Comparison of ENCODE assay signal across 16 cellular contexts in genomic region chr3:19596408-19596807, GRCh38.
DNase-seq lines count a peak whose midpoint lies in the region; ATAC-seq lines count a peak whose summit lies in the region.
"Had no signal": no experiment of that assay in that cellular context is flagged by ENCODE, and none has a peak within 500 bp of the region (broad histone marks: within the 10 kb centered on the region; RNA-seq: fewer than 3 reads in every experiment).

No MANE protein-coding gene starts in this region.

- ATAC-seq in GM18498 (IDR thresholded peaks at IDR 0.05; ENCODE audit: unreplicated experiment) (peak; percentile 79), GM19438 (IDR thresholded peaks at IDR 0.05; ENCODE audit: low read depth, unreplicated experiment) (peak; percentile 72), HG02870 (IDR thresholded peaks at IDR 0.05; ENCODE audit: unreplicated experiment) (peak; percentile 41), HG03442 (IDR thresholded peaks at IDR 0.05; ENCODE audit: unreplicated experiment) (peak; percentile 51), HG03196 (IDR thresholded peaks at IDR 0.05; ENCODE audit: unreplicated experiment) (no peak), GM21526 (IDR thresholded peaks at IDR 0.05; ENCODE audit: low FRiP score, unreplicated experiment) (no peak)
- no peak for ATAC-seq in activated T-cell treated with anti-CD3 and anti-CD28 coated beads, Interleukin-2, amount 50 U/mL, for 4 hours
- no peak for ATAC-seq in activated CD4-positive, alpha-beta T cell treated with anti-CD3 and anti-CD28 coated beads for 36 hours
- ATAC-seq: CD8-positive, alpha-beta T cell; left colon had no signal

- H3K9me3 Mint-ChIP-seq in activated T-cell treated with anti-CD3 and anti-CD28 coated beads, Interleukin-2, amount 50 U/mL, for 4 hours, result no peaks in the 10 kb centered on the region
- peaks cover 5% of the 10 kb centered on the region for H3K9me3 Mint-ChIP-seq in activated CD4-positive, alpha-beta T cell treated with anti-CD3 and anti-CD28 coated beads for 36 hours (ENCODE audit: low read depth)

- intact Hi-C loops in activated CD4-positive, alpha-beta T cell treated with anti-CD3 and anti-CD28 coated beads for 36 hours (cut with DNase I, micrococcal nuclease), result no loop called here

- no peaks in the 10 kb centered on the region for H3K4me1 Mint-ChIP-seq in activated T-cell treated with anti-CD3 and anti-CD28 coated beads, Interleukin-2, amount 50 U/mL, for 4 hours (ENCODE audit: low read depth)
- H3K4me1 Mint-ChIP-seq in activated CD4-positive, alpha-beta T cell treated with anti-CD3 and anti-CD28 coated beads for 36 hours, result no peaks in the 10 kb centered on the region

- H3K4me3 Mint-ChIP-seq in activated T-cell treated with anti-CD3 and anti-CD28 coated beads, Interleukin-2, amount 50 U/mL, for 4 hours, result no peak overlapping the region
- H3K4me3 Mint-ChIP-seq in activated CD4-positive, alpha-beta T cell treated with anti-CD3 and anti-CD28 coated beads for 36 hours, result no peak overlapping the region
- H3K4me3 Mint-ChIP-seq: CD8-positive, alpha-beta T cell had no signal

- POLR2A ChIA-PET in activated CD4-positive, alpha-beta T cell treated with anti-CD3 and anti-CD28 coated beads for 36 hours (lab: Charles Lee), result no interaction called here

- H3K27ac Mint-ChIP-seq in activated CD4-positive, alpha-beta T cell treated with anti-CD3 and anti-CD28 coated beads for 36 hours, result no peak overlapping the region
- H3K27ac Mint-ChIP-seq: CD8-positive, alpha-beta T cell had no signal

- H3K36me3 Mint-ChIP-seq in activated T-cell treated with anti-CD3 and anti-CD28 coated beads, Interleukin-2, amount 50 U/mL, for 4 hours (ENCODE audit: insufficient read depth), result no peaks in the 10 kb centered on the region
- no peaks in the 10 kb centered on the region for H3K36me3 Mint-ChIP-seq in activated CD4-positive, alpha-beta T cell treated with anti-CD3 and anti-CD28 coated beads for 36 hours (ENCODE audit: low read depth)
- H3K36me3 Mint-ChIP-seq: CD8-positive, alpha-beta T cell had no signal

- no peak for DNase-seq in activated T-cell treated with anti-CD3 and anti-CD28 coated beads, Interleukin-2, amount 50 U/mL, for 4 hours
- DNase-seq in activated CD4-positive, alpha-beta T cell treated with anti-CD3 and anti-CD28 coated beads for 36 hours, result no peak
- DNase-seq: activated gamma-delta T cell treated with Interleukin-2 at 50 U/mL for 16 hours; CD8-positive, alpha-beta T cell; left colon; NCI-H1694; NCI-H524 treated with DMSO at 0.1 percent for 48 hours; OCI-M1; ovary; stomach had no signal

- CTCF ChIA-PET in activated CD4-positive, alpha-beta T cell treated with anti-CD3 and anti-CD28 coated beads for 36 hours (lab: Charles Lee), result no interaction called here

- no peaks in the 10 kb centered on the region for H3K27me3 Mint-ChIP-seq in activated T-cell treated with anti-CD3 and anti-CD28 coated beads, Interleukin-2, amount 50 U/mL, for 4 hours (ENCODE audit: low read depth)
- H3K27me3 Mint-ChIP-seq in activated CD4-positive, alpha-beta T cell treated with anti-CD3 and anti-CD28 coated beads for 36 hours, result peaks cover 3% of the 10 kb centered on the region

Comparison
In these comparisons a context has a peak if more than half of its experiments do, and no peak if none do; other contexts are left out.
1. ATAC-seq: peak in GM18498 (single experiment), GM19438 (single experiment), HG02870 (single experiment) and HG03442 (single experiment); none in activated T-cell treated with anti-CD3 and anti-CD28 coated beads, Interleukin-2, amount 50 U/mL, for 4 hours (0 of 2), HG03196 (single experiment), GM21526 (single experiment) and activated CD4-positive, alpha-beta T cell treated with anti-CD3 and anti-CD28 coated beads for 36 hours (single experiment).